In genomic region chr2:127664065-127664894, GRCh38 we compare ENCODE assay signal across 15 cellular contexts. TPM values are rescaled to one million over a fixed set of nuclear protein-coding genes. Genes with fewer than 3 reads are reported as not detected.
DNase-seq lines count a peak whose midpoint lies in the region; ATAC-seq and TF ChIP-seq lines count a peak whose summit lies in the region.
"Had no signal": no experiment of that assay in that cellular context is flagged by ENCODE, and none has a peak within 500 bp of the region (broad histone marks: within the 10 kb centered on the region; RNA-seq: fewer than 3 reads in every experiment).

No MANE protein-coding gene starts in this region.

- H3K27ac Mint-ChIP-seq in chondrocyte (ENCODE audit: unreplicated experiment): peak overlapping the region; percentile 67
- H3K27ac Mint-ChIP-seq: stimulated activated naive CD8-positive, alpha-beta T cell treated with anti-CD3 and anti-CD28 coated beads, Interleukin-15, Interleukin-2, amounts not matched to agents 100 ng/mL and 50 ng/mL, for 24 hours had no signal

- POLR2A ChIA-PET in HEK293 (lab: Yijun Ruan, JAX): no interaction called here

- peaks cover 2% of the 10 kb centered on the region for H3K36me3 Mint-ChIP-seq in chondrocyte (ENCODE audit: low read depth)

- no peaks in the 10 kb centered on the region for H3K9me3 Mint-ChIP-seq in chondrocyte (ENCODE audit: low read depth)
- H3K9me3 Mint-ChIP-seq: stimulated activated naive CD8-positive, alpha-beta T cell treated with anti-CD3 and anti-CD28 coated beads, Interleukin-15, Interleukin-2, amounts not matched to agents 100 ng/mL and 50 ng/mL, for 24 hours had no signal

- intact Hi-C loops in sigmoid colon (cut with DNase I): no loop called here

- no peaks in the 10 kb centered on the region for H3K27me3 ChIP-seq in sigmoid colon

- TF ChIP-seq CTCF in HEK293 (tag by site-specific recombination; IDR thresholded peaks at IDR 0.05) (no peak), chondrocyte (IDR thresholded peaks at IDR 0.05) (no peak), sigmoid colon (IDR thresholded peaks at IDR 0.05) (no peak)

- H3K27me3 Mint-ChIP-seq in chondrocyte (ENCODE audit: low read depth): no peaks in the 10 kb centered on the region

- H3K4me1 ChIP-seq in HEK293 (ENCODE audit: control insufficient read depth, insufficient read depth, low read length) (no peaks in the 10 kb centered on the region), sigmoid colon (peaks cover 0 to 96% (median 92%) of the 10 kb centered on the region in 4 donors)

- H3K36me3 ChIP-seq in HEK293 (ENCODE audit: control insufficient read depth in 2 of 2, insufficient read depth in 1 of 2, low read length in 2 of 2) (no peaks in the 10 kb centered on the region), sigmoid colon (peaks cover 0 to 12% (median 5%) of the 10 kb centered on the region in 4 donors)

- H3K27ac ChIP-seq in HEK293 (ENCODE audit: extremely low read depth, low read depth, low read length): no peak overlapping the region
- H3K27ac ChIP-seq in sigmoid colon: peak overlapping the region; percentile 86 to 97 (median 92)
- H3K27ac ChIP-seq: epithelial cell of prostate, SK-N-MC had no signal

- DNase-seq in chondrocyte (ENCODE audit: low spot score): peak; percentile 84
- peak; percentile 57 for DNase-seq in iPS-NIHi7 (ENCODE audit: extremely low spot score)
- DNase-seq in sigmoid colon: peak; percentile 75
- DNase-seq in NCI-H2081 treated with DMSO at 0.1 percent for 48 hours (lab: John Stamatoyannopoulos, UW): no peak
- no peak for DNase-seq in GOT3 (lab: John Stamatoyannopoulos, UW)
- no peak for DNase-seq in NCI-H187 (lab: John Stamatoyannopoulos, UW)
- DNase-seq: activated T-cell treated with anti-CD3 and anti-CD28 coated beads, Interleukin-2, amount 50 U/mL, for 48 hours; EL; NCI-H1092 treated with DMSO at 0.1 percent for 48 hours had no signal

- H3K9me3 ChIP-seq in HEK293 (ENCODE audit: control insufficient read depth, insufficient read depth, low read depth, low read length) (no peaks in the 10 kb centered on the region), sigmoid colon (no peaks in the 10 kb centered on the region)

- ATAC-seq in HG02870 (IDR thresholded peaks at IDR 0.05; ENCODE audit: unreplicated experiment): no peak

- H3K4me1 Mint-ChIP-seq in chondrocyte (ENCODE audit: low read depth): peaks cover 80% of the 10 kb centered on the region

- no peak for TF ChIP-seq POLR2A in sigmoid colon (IDR thresholded peaks at IDR 0.05)

- TF ChIP-seq EP300 in sigmoid colon (IDR thresholded peaks at IDR 0.05): no peak

- CTCF ChIA-PET in HEK293 (lab: Yijun Ruan, JAX): interaction anchor here (1.2 kb wide), 1 partner anchor 15 kb away, joined by 5 read pairs; no protein-coding TSS in a partner anchor

- peak overlapping the region; percentile 55 for H3K4me3 Mint-ChIP-seq in chondrocyte (ENCODE audit: unreplicated experiment)
- H3K4me3 Mint-ChIP-seq: stimulated activated naive CD8-positive, alpha-beta T cell treated with anti-CD3 and anti-CD28 coated beads, Interleukin-15, Interleukin-2, amounts not matched to agents 100 ng/mL and 50 ng/mL, for 24 hours had no signal

- WGBS in sigmoid colon, 2 donors: 14 to 19% methylated on average over 69 of the region's 69 CpGs

- H3K4me3 ChIP-seq in HEK293 (ENCODE audit: low read depth, low read length) (peak overlapping the region; percentile 8; the same call in 1 of the 2 replicates), sigmoid colon (peak overlapping the region; percentile 26 to 52 (median 44))
- H3K4me3 ChIP-seq: SK-N-MC had no signal

TF ChIP-seq in HEK293, 187 proteins besides CTCF, POLR2A, EP300 and RAD21:
- TF ChIP-seq ZBTB7A (tag by site-specific recombination; IDR thresholded peaks at IDR 0.05; ENCODE audit: low read depth) (no peak), ZNF280D (tag by site-specific recombination; IDR thresholded peaks at IDR 0.05) (no peak), REPIN1 (tag by site-specific recombination; IDR thresholded peaks at IDR 0.05; ENCODE audit: low read depth) (no peak), KLF17 (tag by site-specific recombination; IDR thresholded peaks at IDR 0.05) (no peak), KLF10 (tag by site-specific recombination; IDR thresholded peaks at IDR 0.05) (no peak), ATF2 (tag by site-specific recombination; IDR thresholded peaks at IDR 0.05; ENCODE audit: low read depth) (no peak), ZNF830 (tag by site-specific recombination; IDR thresholded peaks at IDR 0.05; ENCODE audit: low read depth) (no peak), ZNF843 (tag by site-specific recombination; IDR thresholded peaks at IDR 0.05) (no peak)

RNA-seq across cellular contexts. Expression of gene LIMS2, which starts 11.1 kb away (rescaled TPM):
- total RNA-seq in chondrocyte (75.3 to 173 TPM (median 171 TPM) in 3 replicates), sigmoid colon (100 to 1,000 TPM; 125 to 357 (median 195) TPM)
- 10 to 100 TPM in 2 of 3 donors, 1 to 10 TPM in 1; 3.2 to 40.6 (median 17.4) TPM for polyA plus RNA-seq in sigmoid colon

RNA-seq across cellular contexts. Expression of gene GPR17, which starts 18.3 kb away (rescaled TPM):
- total RNA-seq in chondrocyte (not detected in 3 replicates), sigmoid colon (1 to 10 TPM in 1 of 4 donors, under 1 TPM in 2, not detected in 1; 0.36 to 1.4 (median 0.66) TPM)
- under 1 TPM in 2 of 3 donors, not detected in 1; 0.48 to 0.60 TPM for polyA plus RNA-seq in sigmoid colon
- total RNA-seq: renal cortical epithelial cell had no signal

RNA-seq across cellular contexts. Expression of gene SFT2D3, which starts 37.0 kb away (rescaled TPM):
- total RNA-seq in chondrocyte (5.1 to 7.2 TPM (median 7.1 TPM) in 3 replicates), sigmoid colon (1 to 10 TPM; 5.6 to 8.6 (median 7.9) TPM)
- 1 to 10 TPM; 1.4 to 6.5 (median 1.8) TPM for polyA plus RNA-seq in sigmoid colon

Comparison
In these comparisons a context has a peak if more than half of its experiments do, and no peak if none do; other contexts are left out.
1. DNase-seq: peak in chondrocyte (single experiment), iPS-NIHi7 (single experiment) and sigmoid colon (single experiment); none in NCI-H2081 treated with DMSO at 0.1 percent for 48 hours (single experiment), GOT3 (single experiment) and NCI-H187 (0 of 2).